Comparison of ENCODE assay signal across 11 cellular contexts in the genomic region with DNA sequence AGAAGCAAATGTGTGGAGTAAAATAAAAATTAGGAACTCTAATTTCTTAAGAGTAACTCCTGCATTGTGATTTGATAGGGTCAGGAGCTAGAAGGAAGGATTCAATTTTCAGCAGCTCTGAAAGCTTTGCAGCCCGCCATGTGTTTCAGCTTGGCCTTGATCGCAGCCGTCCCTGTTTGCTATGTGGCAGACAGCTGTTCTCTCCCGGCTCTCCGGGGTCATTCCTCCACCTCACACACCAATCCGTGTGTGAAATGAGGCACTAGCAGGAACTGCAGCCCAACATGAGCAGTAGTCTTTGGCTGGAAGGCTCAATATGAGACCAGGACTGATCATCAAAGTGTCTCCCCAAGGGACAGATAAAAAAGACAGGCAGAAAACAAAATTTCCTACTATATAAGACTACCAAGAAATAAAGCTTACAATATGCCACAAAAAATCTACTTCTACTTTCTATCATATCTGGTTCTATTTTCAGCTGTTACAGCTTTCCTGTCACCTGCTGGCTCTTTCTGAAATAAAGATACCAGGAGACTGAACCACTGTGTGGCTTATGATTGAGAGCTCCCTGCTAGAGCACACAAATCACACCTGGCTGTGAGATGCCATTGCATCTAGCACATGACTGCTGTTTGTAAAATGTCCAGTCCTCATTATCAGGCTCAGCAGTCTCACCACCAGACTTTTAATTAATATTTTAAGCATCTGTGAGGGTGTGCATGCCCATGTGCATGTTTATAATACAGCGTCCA. TPM values are rescaled to one million over a fixed set of nuclear protein-coding genes. Genes with fewer than 3 reads are reported as not detected.
DNase-seq lines count a peak whose midpoint lies in the region; ATAC-seq and TF ChIP-seq lines count a peak whose summit lies in the region.
"Had no signal": no experiment of that assay in that cellular context is flagged by ENCODE, and none has a peak within 500 bp of the region (broad histone marks: within the 10 kb centered on the region; RNA-seq: fewer than 3 reads in every experiment).

No MANE protein-coding gene starts in this region.

- peaks cover 2% of the 10 kb centered on the region for H3K4me1 Mint-ChIP-seq in activated CD8-positive, alpha-beta T cell treated with anti-CD3 and anti-CD28 coated beads, Interleukin-2, amount 10 ng/mL, durations not matched to agents 7 days and 5 days (ENCODE audit: low read depth)

- H3K9me3 Mint-ChIP-seq in activated CD8-positive, alpha-beta T cell treated with anti-CD3 and anti-CD28 coated beads, Interleukin-2, amount 10 ng/mL, durations not matched to agents 7 days and 5 days (ENCODE audit: insufficient read depth) = no peaks in the 10 kb centered on the region

- CTCF ChIA-PET in activated CD8-positive, alpha-beta T cell treated with anti-CD3 and anti-CD28 coated beads, Interleukin-2, amount 10 ng/mL, durations not matched to agents 7 days and 5 days (lab: Charles Lee) = interaction anchor here (1.0 to 1.2 kb wide), 2 partner anchors 16 to 437 kb away, joined by 4 read pairs; no protein-coding TSS in a partner anchor

- H3K4me3 Mint-ChIP-seq in activated CD8-positive, alpha-beta T cell treated with anti-CD3 and anti-CD28 coated beads, Interleukin-2, amount 10 ng/mL, durations not matched to agents 7 days and 5 days = no peak overlapping the region

- H3K27me3 Mint-ChIP-seq in activated CD8-positive, alpha-beta T cell treated with anti-CD3 and anti-CD28 coated beads, Interleukin-2, amount 10 ng/mL, durations not matched to agents 7 days and 5 days (ENCODE audit: low read depth) = peaks cover 21% of the 10 kb centered on the region

- peak in 1 of 2 donors; percentile 10 for TF ChIP-seq CTCF in right atrium auricular region (IDR thresholded peaks at IDR 0.05)

- H3K4me3 ChIP-seq in right atrium auricular region = no peak overlapping the region
- H3K4me3 ChIP-seq: stomach had no signal

- H3K27me3 ChIP-seq in right atrium auricular region = no peaks in the 10 kb centered on the region

- H3K36me3 ChIP-seq in right atrium auricular region = no peaks in the 10 kb centered on the region
- H3K36me3 ChIP-seq: stomach had no signal

- POLR2A ChIA-PET in activated CD8-positive, alpha-beta T cell treated with anti-CD3 and anti-CD28 coated beads, Interleukin-2, amount 10 ng/mL, durations not matched to agents 7 days and 5 days (lab: Charles Lee) = no interaction called here

- H3K27ac Mint-ChIP-seq in activated CD8-positive, alpha-beta T cell treated with anti-CD3 and anti-CD28 coated beads, Interleukin-2, amount 10 ng/mL, durations not matched to agents 7 days and 5 days = no peak overlapping the region

- ATAC-seq in GM18508 (IDR thresholded peaks at IDR 0.05; ENCODE audit: insufficient read depth, unreplicated experiment) (peak; percentile 50), GM21529 (IDR thresholded peaks at IDR 0.05; ENCODE audit: unreplicated experiment) (peak; percentile 71), HG03558 (IDR thresholded peaks at IDR 0.05; ENCODE audit: extremely low read depth, unreplicated experiment) (peak; percentile 49)
- ATAC-seq in activated CD8-positive, alpha-beta T cell treated with anti-CD3 and anti-CD28 coated beads, Interleukin-2, amount 10 ng/mL, durations not matched to agents 7 days and 5 days = no peak

- H3K27ac ChIP-seq in right atrium auricular region = peak overlapping the region; percentile 14 to 26
- H3K27ac ChIP-seq: stomach had no signal

- no peaks in the 10 kb centered on the region for H3K9me3 ChIP-seq in right atrium auricular region
- H3K9me3 ChIP-seq: stomach had no signal

- DNase-seq in right atrium auricular region (ENCODE audit: low spot score) = no peak
- DNase-seq in epidermal melanocyte (ENCODE audit: insufficient read length, low spot score) = no peak
- DNase-seq in cerebellum (ENCODE audit: low spot score) = no peak
- DNase-seq in activated CD8-positive, alpha-beta T cell treated with anti-CD3 and anti-CD28 coated beads, Interleukin-2, amount 10 ng/mL, durations not matched to agents 7 days and 5 days = no peak
- no peak for DNase-seq in anterior cingulate cortex (lab: John Stamatoyannopoulos, UW)
- DNase-seq: activated CD4-positive, alpha-beta T cell treated with anti-CD3 and anti-CD28 coated beads for 1 hour; NCI-H226; stomach had no signal

- H3K36me3 Mint-ChIP-seq in activated CD8-positive, alpha-beta T cell treated with anti-CD3 and anti-CD28 coated beads, Interleukin-2, amount 10 ng/mL, durations not matched to agents 7 days and 5 days (ENCODE audit: low read depth) = no peaks in the 10 kb centered on the region

- peaks cover 0 to 9% of the 10 kb centered on the region in 2 donors for H3K4me1 ChIP-seq in right atrium auricular region
- H3K4me1 ChIP-seq: stomach had no signal

RNA-seq across cellular contexts. Expression of gene SEC24B, which starts 44.1 kb away (rescaled TPM):
- total RNA-seq in right atrium auricular region (10 to 100 TPM; 26.3 to 27.4 TPM), cerebellum (32.9 TPM)
- total RNA-seq in activated CD8-positive, alpha-beta T cell treated with anti-CD3 and anti-CD28 coated beads, Interleukin-2, amount 10 ng/mL, durations not matched to agents 7 days and 5 days = 10 to 100 TPM; 22.8 to 22.9 TPM
